In the genomic region with DNA sequence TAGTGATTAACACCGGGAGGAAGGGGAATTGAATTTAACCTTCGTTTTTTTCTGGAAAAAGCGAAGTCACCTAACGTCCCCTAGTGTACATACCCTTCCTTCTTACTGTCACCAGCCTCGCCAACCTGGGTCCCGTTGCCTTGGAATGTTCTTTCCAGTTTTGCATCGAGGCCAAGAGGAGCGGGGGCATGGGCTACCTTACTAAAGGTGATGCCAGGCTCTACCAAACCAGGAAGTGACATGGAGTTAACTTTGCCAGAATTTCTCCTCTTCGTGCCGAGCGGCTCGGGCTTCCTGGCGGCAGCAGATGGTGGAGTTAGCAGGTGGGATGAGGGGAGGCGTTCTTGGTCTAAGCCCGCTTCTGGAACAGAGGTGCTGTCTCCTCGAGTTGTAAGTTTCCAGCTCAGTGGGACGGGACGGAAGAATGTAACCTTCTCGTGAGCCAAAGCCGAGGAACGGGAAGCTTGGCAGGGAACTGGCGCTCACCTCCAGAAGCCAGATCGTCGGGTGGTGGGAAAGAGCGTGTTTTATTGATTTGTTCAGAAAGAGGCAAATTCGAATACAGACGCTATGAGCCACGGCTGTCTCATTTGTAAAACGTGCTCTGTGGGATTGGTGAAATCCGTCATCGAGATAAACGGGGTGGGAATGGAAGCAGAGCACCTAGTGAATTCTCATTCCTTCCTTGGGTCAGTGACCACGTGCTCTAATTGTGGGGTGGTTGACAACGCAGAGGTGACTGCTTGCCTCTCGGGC, we compare ENCODE assay signal across 8 cellular contexts. TPM values are rescaled to one million over a fixed set of nuclear protein-coding genes. Genes with fewer than 3 reads are reported as not detected.
DNase-seq lines count a peak whose midpoint lies in the region; ATAC-seq, FAIRE-seq and TF ChIP-seq lines count a peak whose summit lies in the region.

No MANE protein-coding gene starts in this region.

- peak overlapping the region; percentile 98 for H2AFZ ChIP-seq in endothelial cell of umbilical vein (ENCODE audit: low read depth, low read length)

- H3K4me3 Mint-ChIP-seq in nephron, result peak overlapping the region; percentile 90 to 93 (median 91)

- POLR2A ChIA-PET in endothelial cell of umbilical vein (lab: Charles Lee), result interaction anchor here (0.7 to 1.2 kb wide), 2 partner anchors 24 to 67 kb away, joined by 3 to 6 read pairs; no protein-coding TSS in a partner anchor

- H3K9me3 ChIP-seq in SK-N-MC (ENCODE audit: low read depth, low read length) (no peaks in the 10 kb centered on the region), endothelial cell of umbilical vein (replicated peaks; ENCODE audit: control insufficient read depth, insufficient read depth, low read length) (no peaks in the 10 kb centered on the region)

- FAIRE-seq in endothelial cell of umbilical vein (lab: Jason Lieb, UNC), result no peak

- peak overlapping the region; percentile 92 for H3K4me3 ChIP-seq in SK-N-MC
- H3K4me3 ChIP-seq in endothelial cell of umbilical vein (replicated peaks in 1 of 3; ENCODE audit: insufficient read depth in 1 of 3, low read depth in 1 of 3, low read length in 3 of 3), result peak overlapping the region; percentile 66 to 91 (median 70)

- no peaks in the 10 kb centered on the region for H3K9me3 Mint-ChIP-seq in nephron

- TSS peak; percentile 34 for BruUV-seq in endothelial cell of umbilical vein (replicated peaks; lab: Mats Ljungman, UMichigan)

- TF ChIP-seq POLR2A in endothelial cell of umbilical vein (IDR thresholded peaks at IDR 0.05; ENCODE audit: low read depth, low read length), result no peak

- no peaks in the 10 kb centered on the region for H3K79me2 ChIP-seq in endothelial cell of umbilical vein (ENCODE audit: control insufficient read depth, insufficient read depth, low read length)

- peak overlapping the region; percentile 94 for H3K4me2 ChIP-seq in endothelial cell of umbilical vein (ENCODE audit: insufficient read depth, low read length)

- H4K20me1 ChIP-seq in endothelial cell of umbilical vein (replicated peaks; ENCODE audit: control insufficient read depth, extremely low read depth, insufficient read depth, low read length), result no peaks in the 10 kb centered on the region

- H3K36me3 Mint-ChIP-seq in nephron (ENCODE audit: low read depth), result peaks cover 6% of the 10 kb centered on the region

- TF ChIP-seq CTCF in endothelial cell of umbilical vein (IDR thresholded peaks at IDR 0.05; ENCODE audit: extremely low read depth in 1 of 2, insufficient read depth in 1 of 2, low read depth in 1 of 2, low read length in 2 of 2) (no peak), nephron (IDR thresholded peaks at IDR 0.05; ENCODE audit: unreplicated experiment in 3 of 3) (no peak)

- H3K27me3 ChIP-seq in endothelial cell of umbilical vein (ENCODE audit: control insufficient read depth in 2 of 2, insufficient read depth in 2 of 2, low read length in 2 of 2), result no peaks in the 10 kb centered on the region

- peak; percentile 14 for ATAC-seq in HG02588 (IDR thresholded peaks at IDR 0.05; ENCODE audit: unreplicated experiment)

- H3K27me3 Mint-ChIP-seq in nephron (ENCODE audit: low read depth), result peaks cover 4% of the 10 kb centered on the region

- dilution Hi-C loops in endothelial cell of umbilical vein (cut with MboI; ENCODE audit: extremely low pct_ligation_motif_present, low sequenced_read_pairs), result no loop called here

- H3K9ac ChIP-seq in SK-N-MC (ENCODE audit: insufficient read length) (peak overlapping the region; percentile 49), endothelial cell of umbilical vein (replicated peaks; ENCODE audit: extremely low read depth, insufficient read depth, low read length) (peak overlapping the region; percentile 27)

- no peaks in the 10 kb centered on the region for H3K36me3 ChIP-seq in SK-N-MC (ENCODE audit: insufficient read depth, low read length)
- H3K36me3 ChIP-seq in endothelial cell of umbilical vein (ENCODE audit: control insufficient read depth in 2 of 2, extremely low read depth in 1 of 2, insufficient read depth in 2 of 2, low read length in 2 of 2), result peaks cover 0 to 3% of the 10 kb centered on the region in 2 experiments

- intact Hi-C loops in endothelial cell of umbilical vein (cut with micrococcal nuclease), result loop anchor here (1.0 to 5.0 kb wide), 4 partner anchors 24 to 219 kb away; a partner anchor contains a TSS

- no peak overlapping the region for H3K27ac ChIP-seq in SK-N-MC
- no peak overlapping the region for H3K27ac ChIP-seq in endothelial cell of umbilical vein (ENCODE audit: insufficient read depth, low read depth, low read length)

- no peaks in the 10 kb centered on the region for H3K9me1 ChIP-seq in endothelial cell of umbilical vein (replicated peaks; ENCODE audit: control insufficient read depth, extremely low read depth, insufficient read depth, low read length)

- DNase-seq in NCI-H748 (lab: John Stamatoyannopoulos, UW; ENCODE audit: unreplicated experiment), result peak; percentile 50
- no peak for DNase-seq in NCI-H748 treated with DMSO at 0.1 percent for 48 hours (lab: John Stamatoyannopoulos, UW)
- no peak for DNase-seq in SK-N-MC (ENCODE audit: low read depth, low spot score)
- DNase-seq in endothelial cell of umbilical vein (ENCODE audit: low read depth, low spot score), result no peak
- no peak for DNase-seq in mesenteric fat pad (ENCODE audit: low spot score)
- no peak for DNase-seq in effector CD4-positive, alpha-beta T cell

- peak overlapping the region; percentile 1 to 58 (median 39) for H3K27ac Mint-ChIP-seq in nephron

- CTCF ChIA-PET in endothelial cell of umbilical vein (lab: Charles Lee), result interaction anchor here (0.8 to 10.3 kb wide), 10 partner anchors 9 to 416 kb away, joined by 3 to 134 read pairs (median 8); no protein-coding TSS in a partner anchor

- H3K4me1 ChIP-seq in endothelial cell of umbilical vein (ENCODE audit: control insufficient read depth, extremely low read depth, insufficient read depth, low read length), result peaks cover 20% of the 10 kb centered on the region

- H3K4me1 Mint-ChIP-seq in nephron, result peaks cover 25% of the 10 kb centered on the region

TF ChIP-seq in endothelial cell of umbilical vein, 7 proteins besides CTCF, POLR2A, EP300 and RAD21:
- TF ChIP-seq EZH2 (IDR thresholded peaks at IDR 0.05; ENCODE audit: borderline replicate concordance, low read depth, low read length, severe bottlenecking), result no peak
- TF ChIP-seq, protein P1, sequence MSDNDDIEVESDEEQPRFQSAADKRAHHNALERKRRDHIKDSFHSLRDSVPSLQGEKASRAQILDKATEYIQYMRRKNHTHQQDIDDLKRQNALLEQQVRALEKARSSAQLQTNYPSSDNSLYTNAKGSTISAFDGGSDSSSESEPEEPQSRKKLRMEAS (IDR thresholded peaks at IDR 0.05; ENCODE audit: insufficient read depth, insufficient read length), result peak; percentile 46

RNA-seq across cellular contexts. Expression of a gene that starts 0.5 kb away (rescaled TPM):
- total RNA-seq in endothelial cell of umbilical vein (14.8 and 16.0 TPM in 2 replicates), mesenteric fat pad (9.6 TPM)
- polyA plus RNA-seq in endothelial cell of umbilical vein, result 15.1 and 15.5 TPM in 2 replicates
- polyA plus RNA-seq in endothelial cell of umbilical vein (2011; cell fraction: cytosol; rRNA removed), result 11.1 and 12.2 TPM in 2 replicates
- 10.2 and 11.1 TPM in 2 replicates for polyA plus RNA-seq in endothelial cell of umbilical vein (2011; cell fraction: nucleus; rRNA removed)
- 15.9 and 18.7 TPM in 2 replicates for polyA plus RNA-seq in endothelial cell of umbilical vein (2012)
- 31.4 and 37.3 TPM in 2 replicates for polyA minus RNA-seq in endothelial cell of umbilical vein
- 11.9 TPM for polyA minus RNA-seq in endothelial cell of umbilical vein (2011; cell fraction: cytosol; rRNA and poly(A)+ RNA removed)
- 8.0 and 10.2 TPM in 2 replicates for polyA minus RNA-seq in endothelial cell of umbilical vein (2011; cell fraction: nucleus; rRNA and poly(A)+ RNA removed)

RNA-seq across cellular contexts. Expression of a gene that starts 2.5 kb away (rescaled TPM):
- total RNA-seq in endothelial cell of umbilical vein (5.9 and 10.2 TPM in 2 replicates), mesenteric fat pad (7.5 TPM)
- 5.6 and 6.3 TPM in 2 replicates for polyA plus RNA-seq in endothelial cell of umbilical vein
- 6.7 and 7.1 TPM in 2 replicates for polyA plus RNA-seq in endothelial cell of umbilical vein (2011; cell fraction: cytosol; rRNA removed)
- polyA plus RNA-seq in endothelial cell of umbilical vein (2011; cell fraction: nucleus; rRNA removed), result 5.6 and 7.1 TPM in 2 replicates
- polyA plus RNA-seq in endothelial cell of umbilical vein (2012), result 5.3 and 5.4 TPM in 2 replicates
- 2.6 and 3.9 TPM in 2 replicates for polyA minus RNA-seq in endothelial cell of umbilical vein
- 2.3 TPM for polyA minus RNA-seq in endothelial cell of umbilical vein (2011; cell fraction: cytosol; rRNA and poly(A)+ RNA removed)
- 3.9 and 5.6 TPM in 2 replicates for polyA minus RNA-seq in endothelial cell of umbilical vein (2011; cell fraction: nucleus; rRNA and poly(A)+ RNA removed)
